Comparison of ENCODE assay signal across 26 cellular contexts in genomic region chr18:6111726-6112125, GRCh38.
"Had no signal": no experiment of that assay in that cellular context is flagged by ENCODE, and none has a peak within 500 bp of the region (broad histone marks: within the 10 kb centered on the region; RNA-seq: fewer than 3 reads in every experiment).

No MANE protein-coding gene starts in this region.

- H3K4me1 ChIP-seq: stomach, suprapubic skin, testis, tibial artery, transverse colon, uterus, vagina had no signal

- H3K27ac ChIP-seq: stomach, suprapubic skin, testis, thoracic aorta, thyroid gland, tibial artery, tibial nerve, transverse colon, upper lobe of left lung, upper lobe of right lung, uterus, vagina had no signal

- ATAC-seq: stimulated activated effector memory CD8-positive, alpha-beta T cell treated with anti-CD3 and anti-CD28 coated beads, Interleukin-12 subunit alpha, Interleukin-12 subunit beta, amount 100 ng/mL, for 72 hours; stimulated activated memory B cell treated with anti-CD40 and anti-IgM and Interleukin-4, amounts not matched to agents 10 μg/mL and 1 μg/mL and 100 μg/mL, for 72 hours; stimulated activated naive B cell treated with anti-CD40 and anti-IgM and Interleukin-4, amounts not matched to agents 10 μg/mL and 1 μg/mL and 100 μg/mL, for 72 hours; stimulated activated naive CD8-positive, alpha-beta T cell treated with anti-CD3 and anti-CD28 coated beads, Interleukin-15, amount 100 ng/mL, for 72 hours; stimulated activated naive CD8-positive, alpha-beta T cell treated with anti-CD3 and anti-CD28 coated beads, Interleukin-15, Interleukin-2, amounts not matched to agents 100 U/mL and 50 U/mL, for 24 hours; upper lobe of right lung had no signal

- H3K36me3 ChIP-seq: suprapubic skin, thoracic aorta, thyroid gland, tibial artery, tibial nerve, transverse colon, upper lobe of left lung, upper lobe of right lung, uterus, vagina had no signal

- H3K9me3 ChIP-seq: stomach, suprapubic skin, testis, thoracic aorta, thyroid gland, tibial artery, tibial nerve, transverse colon, upper lobe of left lung, upper lobe of right lung, uterus, vagina had no signal

- H3K4me3 ChIP-seq: stomach, suprapubic skin, testis, thoracic aorta, thyroid gland, tibial artery, tibial nerve, transverse colon, upper lobe of left lung, upper lobe of right lung, uterus, vagina had no signal

- H3K27me3 ChIP-seq: stomach, suprapubic skin, testis, thyroid gland, tibial artery, tibial nerve, transverse colon, upper lobe of left lung, upper lobe of right lung, uterus, vagina had no signal

- DNase-seq: stimulated activated CD4-positive, alpha-beta T cell treated with anti-CD3 and anti-CD28 coated beads, Interleukin-2, amount 100 ng/mL, for 48 hours; stimulated activated CD4-positive, alpha-beta T cell treated with anti-CD3 and anti-CD28 coated beads, Interleukin-4, amount 100 ng/mL, for 1 hour; stimulated activated CD4-positive, alpha-beta T cell treated with anti-CD3 and anti-CD28 coated beads, Interleukin-4, amount 100 ng/mL, for 24 hours; stimulated activated CD4-positive, alpha-beta T cell treated with anti-CD3 and anti-CD28 coated beads, Interleukin-4, amount 100 ng/mL, for 4 hours; stimulated activated CD8-positive, alpha-beta memory T cell treated with anti-CD3 and anti-CD28 coated beads, Interleukin-4, amount 100 ng/mL, for 48 hours; stimulated activated naive B cell treated with anti-CD40 and anti-IgM and Interleukin-4, amounts not matched to agents 10 μg/mL and 1 μg/mL and 100 μg/mL, for 72 hours; stimulated activated naive CD4-positive, alpha-beta T cell; stimulated activated naive CD4-positive, alpha-beta T cell treated with Interleukin-2 at 50 U/mL for 16 hours; stimulated activated naive CD8-positive, alpha-beta T cell treated with anti-CD3 and anti-CD28 coated beads, Interleukin-15, amount 100 ng/mL, for 72 hours; stimulated activated naive CD8-positive, alpha-beta T cell treated with anti-CD3 and anti-CD28 coated beads, Interleukin-15, Interleukin-2, amounts not matched to agents 100 U/mL and 50 U/mL, for 24 hours; stomach; substantia nigra; testis; thyroid gland; tibial artery; transverse colon; trophoblast cell; upper lobe of left lung; upper lobe of right lung; uterus had no signal
